In genomic region chr1:209688746-209689234, GRCh38 we compare ENCODE assay signal across 17 cellular contexts. TPM values are rescaled to one million over a fixed set of nuclear protein-coding genes. Genes with fewer than 3 reads are reported as not detected.
DNase-seq lines count a peak whose midpoint lies in the region; ATAC-seq and TF ChIP-seq lines count a peak whose summit lies in the region.
"Had no signal": no experiment of that assay in that cellular context is flagged by ENCODE, and none has a peak within 500 bp of the region (broad histone marks: within the 10 kb centered on the region; RNA-seq: fewer than 3 reads in every experiment).

No MANE protein-coding gene starts in this region.

- no peak overlapping the region for H2AFZ ChIP-seq in mammary epithelial cell (ENCODE audit: low read depth, low read length)

- no peaks in the 10 kb centered on the region for H3K36me3 ChIP-seq in mammary epithelial cell (ENCODE audit: insufficient read depth, low read length)
- H3K36me3 ChIP-seq in transverse colon = no peaks in the 10 kb centered on the region
- no peaks in the 10 kb centered on the region for H3K36me3 ChIP-seq in gastroesophageal sphincter
- H3K36me3 ChIP-seq: Peyer's patch had no signal

- peak overlapping the region; percentile 17 for H3K27ac ChIP-seq in mammary epithelial cell (ENCODE audit: insufficient read depth, low read depth, low read length)
- H3K27ac ChIP-seq in transverse colon = no peak overlapping the region
- H3K27ac ChIP-seq in gastroesophageal sphincter = no peak overlapping the region
- H3K27ac ChIP-seq in caudate nucleus (ENCODE audit: low read depth, low read length) = no peak overlapping the region
- H3K27ac ChIP-seq: Peyer's patch had no signal

- TF ChIP-seq EP300 in transverse colon (IDR thresholded peaks at IDR 0.05; ENCODE audit: low read depth) (no peak), gastroesophageal sphincter (IDR thresholded peaks at IDR 0.05) (no peak)

- BruUV-seq in mammary epithelial cell (replicated peaks; lab: Mats Ljungman, UMichigan) = TSS peak; percentile 41

- H3K9me3 ChIP-seq in mammary epithelial cell (replicated peaks; ENCODE audit: insufficient read depth, low read length) (no peaks in the 10 kb centered on the region), transverse colon (no peaks in the 10 kb centered on the region), gastroesophageal sphincter (no peaks in the 10 kb centered on the region)
- H3K9me3 ChIP-seq: Peyer's patch had no signal

- WGBS in mammary epithelial cell (ENCODE audit: low coverage, missing lambda C conversion rate) = no CpG with 5 or more reads among the region's 1 CpG
- 64% methylated on average over 1 of the region's 1 CpG; no CpG with 5 or more reads in 1 of the 2 donors for WGBS in transverse colon (ENCODE audit: low coverage in 1 of 2), 2 donors
- WGBS in gastroesophageal sphincter (ENCODE audit: low coverage in 1 of 2), 2 donors = 33 to 38% methylated on average over 1 of the region's 1 CpG

- H3K9ac ChIP-seq in mammary epithelial cell (ENCODE audit: insufficient read depth, low read length) = no peak overlapping the region

- peaks cover 17% of the 10 kb centered on the region for H3K79me2 ChIP-seq in mammary epithelial cell (ENCODE audit: insufficient read depth, low read length)

- CTCF ChIA-PET in mammary epithelial cell (lab: Charles Lee; ENCODE audit: low non-redundant PET) = no interaction called here

- peaks cover 33% of the 10 kb centered on the region for H3K4me1 ChIP-seq in mammary epithelial cell (ENCODE audit: insufficient read depth, low read length)
- H3K4me1 ChIP-seq in transverse colon = peaks cover 0 to 37% (median 3%) of the 10 kb centered on the region in 4 donors
- H3K4me1 ChIP-seq in gastroesophageal sphincter = peaks cover 0 to 8% (median 0%) of the 10 kb centered on the region in 3 donors
- H3K4me1 ChIP-seq: Peyer's patch had no signal

- no peaks in the 10 kb centered on the region for H4K20me1 ChIP-seq in mammary epithelial cell (ENCODE audit: insufficient read depth, low read length)

- H3K4me3 ChIP-seq in mammary epithelial cell (replicated peaks in 1 of 3; ENCODE audit: insufficient read depth in 1 of 3, low read depth in 2 of 3, low read length in 3 of 3) (no peak overlapping the region), transverse colon (no peak overlapping the region), gastroesophageal sphincter (no peak overlapping the region)
- H3K4me3 ChIP-seq: Peyer's patch had no signal

- TF ChIP-seq POLR2A in transverse colon (IDR thresholded peaks at IDR 0.05) (no peak), gastroesophageal sphincter (IDR thresholded peaks at IDR 0.05) (no peak)

- intact Hi-C loops in mammary epithelial cell (cut with micrococcal nuclease) (loop anchor here (2.0 kb wide), 1 partner anchor 14 kb away; the partner anchor contains the start of gene G0S2), transverse colon (cut with DNase I; ENCODE audit: low total_unique reads) (no loop called here)

- H3K27me3 ChIP-seq in mammary epithelial cell (ENCODE audit: insufficient read depth, low read length) (no peaks in the 10 kb centered on the region), transverse colon (no peaks in the 10 kb centered on the region), gastroesophageal sphincter (no peaks in the 10 kb centered on the region)
- H3K27me3 ChIP-seq: Peyer's patch had no signal

- ATAC-seq in HG02973 (IDR thresholded peaks at IDR 0.05; ENCODE audit: unreplicated experiment) (no peak), gastroesophageal sphincter (no peak)
- ATAC-seq: activated CD8-positive, alpha-beta T cell treated with anti-CD3 and anti-CD28 coated beads for 36 hours had no signal

- DNase-seq in AG08396 (ENCODE audit: low spot score) (peak; percentile 25), HCEC 1CT (peak; percentile 67), mammary epithelial cell (peak; percentile 46), iris pigment epithelial cell (ENCODE audit: low read depth) (peak; percentile 31), transverse colon (no peak), caudate nucleus (lab: John Stamatoyannopoulos, UW) (no peak)
- DNase-seq: activated CD8-positive, alpha-beta T cell treated with anti-CD3 and anti-CD28 coated beads for 36 hours; activated gamma-delta T cell; CD4-positive, CD25-positive, alpha-beta regulatory T cell; cerebellar nuclear complex; GDM1; NCI-H1105 treated with DMSO at 0.1 percent for 48 hours; retina; stimulated activated naive CD4-positive, alpha-beta T cell treated with Interleukin-2 at 50 U/mL for 16 hours had no signal

- TF ChIP-seq CTCF in mammary epithelial cell (conservative IDR thresholded peaks at IDR 0.05 in 1 of 2, IDR thresholded peaks at IDR 0.05 in 1 of 2; ENCODE audit: extremely low read depth in 1 of 2, insufficient read depth in 1 of 2, low read depth in 1 of 2, low read length in 2 of 2) (no peak), transverse colon (IDR thresholded peaks at IDR 0.05) (no peak), gastroesophageal sphincter (IDR thresholded peaks at IDR 0.05) (no peak)

- in situ Hi-C loops in mammary epithelial cell (cut with MboI; ENCODE audit: low sequenced_read_pairs in 2 of 2) (no loop called here), transverse colon (cut with MboI; ENCODE audit: low pct_ligation_motif_present in 1 of 4, low pct_unique_long_range_greater_than_20kb in 1 of 4, low sequenced_read_pairs in 3 of 4) (no loop called here)

- dilution Hi-C loops in mammary epithelial cell (cut with HindIII; ENCODE audit: low sequenced_read_pairs) = loop anchor here (5.0 kb wide), 1 partner anchor 101 kb away; no protein-coding TSS in a partner anchor

- H3K4me2 ChIP-seq in mammary epithelial cell (ENCODE audit: insufficient read depth, low read depth, low read length) = no peak overlapping the region

RNA-seq across cellular contexts. Expression of gene G0S2, which starts 13.6 kb away (rescaled TPM):
- total RNA-seq in mammary epithelial cell (10 to 100 TPM in 1 of 2 donors, 1 to 10 TPM in 1; 8.2 to 35.9 TPM), transverse colon (10 to 100 TPM in 2 of 4 donors, 1 to 10 TPM in 2; 1.8 to 84.2 (median 26.9) TPM), gastroesophageal sphincter (10 to 100 TPM in 2 of 4 donors, 1 to 10 TPM in 2; 6.0 to 95.2 (median 11.0) TPM)
- polyA plus RNA-seq in mammary epithelial cell = 20.8 TPM
- not detected for polyA minus RNA-seq in mammary epithelial cell
- total RNA-seq: CD4-positive, CD25-positive, alpha-beta regulatory T cell had no signal

RNA-seq across cellular contexts. Expression of gene HSD11B1, which starts 15.9 kb away (rescaled TPM):
- total RNA-seq in mammary epithelial cell (not detected), transverse colon (1 to 10 TPM in 3 of 4 donors, not detected in 1; 1.5 to 3.7 (median 2.6) TPM), gastroesophageal sphincter (10 to 100 TPM in 2 of 4 donors, 1 to 10 TPM in 2; 5.0 to 17.8 (median 8.9) TPM)
- 0.65 TPM for polyA plus RNA-seq in mammary epithelial cell
- polyA minus RNA-seq in mammary epithelial cell = not detected

RNA-seq across cellular contexts. Expression of gene LAMB3, which starts 36.6 kb away (rescaled TPM):
- total RNA-seq in mammary epithelial cell = 1,000 to 10,000 TPM in 1 of 2 donors, 100 to 1,000 TPM in 1; 920 to 2,749 TPM
- polyA plus RNA-seq in mammary epithelial cell = 1,283 TPM
- polyA minus RNA-seq in mammary epithelial cell = 1,625 TPM
- 100 to 1,000 TPM in 3 of 4 donors, 10 to 100 TPM in 1; 47.2 to 147 (median 126) TPM for total RNA-seq in transverse colon
- 10 to 100 TPM in 1 of 4 donors, under 1 TPM in 3; 0.13 to 11.6 (median 0.35) TPM for total RNA-seq in gastroesophageal sphincter

Comparison
In these comparisons a context has a peak if more than half of its experiments do, and no peak if none do; other contexts are left out.
1. DNase-seq: peak in AG08396 (single experiment), HCEC 1CT (single experiment), mammary epithelial cell (single experiment) and iris pigment epithelial cell (single experiment); none in transverse colon (single experiment) and caudate nucleus (0 of 61).
2. RNA of gene LAMB3, which starts 36.6 kb away (total RNA-seq): 920 to 2,749 TPM in mammary epithelial cell; 47.2 to 147 TPM in transverse colon and 0.13 to 11.6 TPM in gastroesophageal sphincter; every median in the first group is over 4 times any median in the second.